ENCODE assay signal across 1 cellular context in the genomic region with DNA sequence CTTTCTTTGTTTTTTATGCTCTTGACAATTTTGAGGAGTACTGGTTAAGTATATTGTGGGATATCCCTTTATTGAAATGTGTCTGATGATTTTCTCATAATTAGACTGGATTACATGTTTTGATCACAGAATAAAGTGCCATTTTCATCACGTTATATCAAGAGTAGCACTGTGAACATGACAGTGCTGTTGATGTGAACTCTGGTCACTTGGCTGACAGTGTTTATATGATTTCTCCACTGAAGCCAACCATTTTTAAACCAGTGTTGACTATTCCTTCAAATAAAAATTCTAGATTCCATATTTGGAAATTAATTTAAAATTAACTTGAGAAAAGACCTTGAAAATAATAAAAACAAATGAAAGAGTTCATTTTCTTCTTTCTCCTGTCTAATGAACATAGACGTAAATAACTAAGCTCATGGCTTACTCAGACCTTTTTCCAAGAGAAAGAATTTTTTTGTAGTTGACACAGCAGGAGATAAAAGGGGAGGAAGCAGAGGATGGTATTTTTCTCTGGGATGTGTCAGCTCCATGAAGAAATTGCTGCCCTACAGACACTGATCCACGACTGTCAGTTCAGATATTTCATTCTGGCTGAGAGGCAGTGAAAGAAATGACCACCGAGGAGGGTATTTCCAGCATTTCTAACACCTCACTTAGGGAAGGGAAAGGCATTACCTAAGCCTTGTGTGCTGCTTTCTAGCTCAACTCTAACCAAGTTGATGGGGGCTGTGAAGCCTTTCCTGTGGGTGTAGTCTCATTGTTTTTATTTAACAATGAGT.
TF ChIP-seq lines count a peak whose summit lies in the region.

No MANE protein-coding gene starts in this region.

TF ChIP-seq in GM23338, 12 proteins besides CTCF, POLR2A, EP300 and RAD21 (continued from another document):
- TF ChIP-seq, protein P1, sequence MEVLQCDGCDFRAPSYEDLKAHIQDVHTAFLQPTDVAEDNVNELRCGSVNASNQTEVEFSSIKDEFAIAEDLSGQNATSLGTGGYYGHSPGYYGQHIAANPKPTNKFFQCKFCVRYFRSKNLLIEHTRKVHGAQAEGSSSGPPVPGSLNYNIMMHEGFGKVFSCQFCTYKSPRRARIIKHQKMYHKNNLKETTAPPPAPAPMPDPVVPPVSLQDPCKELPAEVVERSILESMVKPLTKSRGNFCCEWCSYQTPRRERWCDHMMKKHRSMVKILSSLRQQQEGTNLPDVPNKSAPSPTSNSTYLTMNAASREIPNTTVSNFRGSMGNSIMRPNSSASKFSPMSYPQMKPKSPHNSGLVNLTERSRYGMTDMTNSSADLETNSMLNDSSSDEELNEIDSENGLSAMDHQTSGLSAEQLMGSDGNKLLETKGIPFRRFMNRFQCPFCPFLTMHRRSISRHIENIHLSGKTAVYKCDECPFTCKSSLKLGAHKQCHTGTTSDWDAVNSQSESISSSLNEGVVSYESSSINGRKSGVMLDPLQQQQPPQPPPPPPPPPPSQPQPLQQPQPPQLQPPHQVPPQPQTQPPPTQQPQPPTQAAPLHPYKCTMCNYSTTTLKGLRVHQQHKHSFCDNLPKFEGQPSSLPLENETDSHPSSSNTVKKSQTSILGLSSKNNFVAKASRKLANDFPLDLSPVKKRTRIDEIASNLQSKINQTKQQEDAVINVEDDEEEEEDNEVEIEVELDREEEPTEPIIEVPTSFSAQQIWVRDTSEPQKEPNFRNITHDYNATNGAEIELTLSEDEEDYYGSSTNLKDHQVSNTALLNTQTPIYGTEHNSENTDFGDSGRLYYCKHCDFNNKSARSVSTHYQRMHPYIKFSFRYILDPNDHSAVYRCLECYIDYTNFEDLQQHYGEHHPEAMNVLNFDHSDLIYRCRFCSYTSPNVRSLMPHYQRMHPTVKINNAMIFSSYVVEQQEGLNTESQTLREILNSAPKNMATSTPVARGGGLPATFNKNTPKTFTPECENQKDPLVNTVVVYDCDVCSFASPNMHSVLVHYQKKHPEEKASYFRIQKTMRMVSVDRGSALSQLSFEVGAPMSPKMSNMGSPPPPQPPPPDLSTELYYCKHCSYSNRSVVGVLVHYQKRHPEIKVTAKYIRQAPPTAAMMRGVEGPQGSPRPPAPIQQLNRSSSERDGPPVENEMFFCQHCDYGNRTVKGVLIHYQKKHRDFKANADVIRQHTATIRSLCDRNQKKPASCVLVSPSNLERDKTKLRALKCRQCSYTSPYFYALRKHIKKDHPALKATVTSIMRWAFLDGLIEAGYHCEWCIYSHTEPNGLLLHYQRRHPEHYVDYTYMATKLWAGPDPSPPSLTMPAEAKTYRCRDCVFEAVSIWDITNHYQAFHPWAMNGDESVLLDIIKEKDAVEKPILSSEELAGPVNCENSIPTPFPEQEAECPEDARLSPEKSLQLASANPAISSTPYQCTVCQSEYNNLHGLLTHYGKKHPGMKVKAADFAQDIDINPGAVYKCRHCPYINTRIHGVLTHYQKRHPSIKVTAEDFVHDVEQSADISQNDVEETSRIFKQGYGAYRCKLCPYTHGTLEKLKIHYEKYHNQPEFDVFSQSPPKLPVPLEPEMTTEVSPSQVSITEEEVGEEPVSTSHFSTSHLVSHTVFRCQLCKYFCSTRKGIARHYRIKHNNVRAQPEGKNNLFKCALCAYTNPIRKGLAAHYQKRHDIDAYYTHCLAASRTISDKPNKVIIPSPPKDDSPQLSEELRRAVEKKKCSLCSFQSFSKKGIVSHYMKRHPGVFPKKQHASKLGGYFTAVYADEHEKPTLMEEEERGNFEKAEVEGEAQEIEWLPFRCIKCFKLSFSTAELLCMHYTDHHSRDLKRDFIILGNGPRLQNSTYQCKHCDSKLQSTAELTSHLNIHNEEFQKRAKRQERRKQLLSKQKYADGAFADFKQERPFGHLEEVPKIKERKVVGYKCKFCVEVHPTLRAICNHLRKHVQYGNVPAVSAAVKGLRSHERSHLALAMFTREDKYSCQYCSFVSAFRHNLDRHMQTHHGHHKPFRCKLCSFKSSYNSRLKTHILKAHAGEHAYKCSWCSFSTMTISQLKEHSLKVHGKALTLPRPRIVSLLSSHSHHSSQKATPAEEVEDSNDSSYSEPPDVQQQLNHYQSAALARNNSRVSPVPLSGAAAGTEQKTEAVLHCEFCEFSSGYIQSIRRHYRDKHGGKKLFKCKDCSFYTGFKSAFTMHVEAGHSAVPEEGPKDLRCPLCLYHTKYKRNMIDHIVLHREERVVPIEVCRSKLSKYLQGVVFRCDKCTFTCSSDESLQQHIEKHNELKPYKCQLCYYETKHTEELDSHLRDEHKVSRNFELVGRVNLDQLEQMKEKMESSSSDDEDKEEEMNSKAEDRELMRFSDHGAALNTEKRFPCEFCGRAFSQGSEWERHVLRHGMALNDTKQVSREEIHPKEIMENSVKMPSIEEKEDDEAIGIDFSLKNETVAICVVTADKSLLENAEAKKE (CRISPR knock-in tag; IDR thresholded peaks at IDR 0.05), result no peak
- no peak for TF ChIP-seq ZNF114 (CRISPR knock-in tag; IDR thresholded peaks at IDR 0.05)
- TF ChIP-seq NANOG (IDR thresholded peaks at IDR 0.05; ENCODE audit: borderline replicate concordance), result no peak
- no peak for TF ChIP-seq ZNF331 (CRISPR knock-in tag; IDR thresholded peaks at IDR 0.05; ENCODE audit: low read depth)
- TF ChIP-seq EZH2 (IDR thresholded peaks at IDR 0.05; ENCODE audit: low read depth, unreplicated experiment), result no peak
- no peak for TF ChIP-seq EZH2phosphoT487 (IDR thresholded peaks at IDR 0.05; ENCODE audit: unreplicated experiment)
- TF ChIP-seq JUNB (IDR thresholded peaks at IDR 0.05; ENCODE audit: unreplicated experiment), result no peak
- TF ChIP-seq STAT1 (IDR thresholded peaks at IDR 0.05; ENCODE audit: unreplicated experiment), result no peak
TF ChIP-seq in GM23338: peak in this region for 0.
